ENCODE assay signal across 34 cellular contexts in genomic region chr5:77907786-77908185, GRCh38.
"Had no signal": no experiment of that assay in that cellular context is flagged by ENCODE, and none has a peak within 500 bp of the region (broad histone marks: within the 10 kb centered on the region; RNA-seq: fewer than 3 reads in every experiment).

No MANE protein-coding gene starts in this region.

- H3K27ac ChIP-seq: VCaP, WERI-Rb-1 had no signal

- H3K27ac Mint-ChIP-seq: activated B cell treated with CpG ODN at 0.5 μM for 24 hours; activated CD4-positive, alpha-beta memory T cell treated with anti-CD3 and anti-CD28 coated beads for 36 hours; activated CD4-positive, alpha-beta memory T cell treated with anti-CD3 and anti-CD28 coated beads, Interleukin-2, amount 10 ng/mL, durations not matched to agents 7 days and 5 days; activated CD4-positive, alpha-beta T cell treated with anti-CD3 and anti-CD28 coated beads for 36 hours; activated CD4-positive, alpha-beta T cell treated with anti-CD3 and anti-CD28 coated beads, Interleukin-2, amount 10 ng/mL, durations not matched to agents 24 days and 14 days; activated CD4-positive, alpha-beta T cell treated with anti-CD3 and anti-CD28 coated beads, Interleukin-2, amount 10 ng/mL, durations not matched to agents 7 days and 5 days; activated CD8-positive, alpha-beta memory T cell treated with anti-CD3 and anti-CD28 coated beads, Interleukin-2, amount 10 ng/mL, durations not matched to agents 7 days and 5 days; activated CD8-positive, alpha-beta T cell treated with anti-CD3 and anti-CD28 coated beads for 36 hours; activated CD8-positive, alpha-beta T cell treated with anti-CD3 and anti-CD28 coated beads, Interleukin-2, amount 10 ng/mL, durations not matched to agents 7 days and 5 days; T-cell; T-helper 1 cell treated with Interleukin-12 subunit alpha and Interleukin-12 subunit beta and Interleukin-4 antibody, amounts not matched to agents 30 μg/mL and 1 μg/mL, for 36 hours; T-helper 17 cell; T-helper 2 cell treated with Interferon-gamma antibody and Interleukin-4, amounts not matched to agents 5 μg/mL and 100 μg/mL, for 36 hours had no signal

- H3K4me3 Mint-ChIP-seq: activated B cell treated with CpG ODN at 0.5 μM for 24 hours; activated CD4-positive, alpha-beta memory T cell treated with anti-CD3 and anti-CD28 coated beads for 36 hours; activated CD4-positive, alpha-beta memory T cell treated with anti-CD3 and anti-CD28 coated beads, Interleukin-2, amount 10 ng/mL, durations not matched to agents 7 days and 5 days; activated CD4-positive, alpha-beta T cell treated with anti-CD3 and anti-CD28 coated beads for 36 hours; activated CD4-positive, alpha-beta T cell treated with anti-CD3 and anti-CD28 coated beads, Interleukin-2, amount 10 ng/mL, durations not matched to agents 24 days and 14 days; activated CD4-positive, alpha-beta T cell treated with anti-CD3 and anti-CD28 coated beads, Interleukin-2, amount 10 ng/mL, durations not matched to agents 7 days and 5 days; activated CD8-positive, alpha-beta memory T cell treated with anti-CD3 and anti-CD28 coated beads, Interleukin-2, amount 10 ng/mL, durations not matched to agents 7 days and 5 days; activated CD8-positive, alpha-beta T cell treated with anti-CD3 and anti-CD28 coated beads for 36 hours; activated CD8-positive, alpha-beta T cell treated with anti-CD3 and anti-CD28 coated beads, Interleukin-2, amount 10 ng/mL, durations not matched to agents 7 days and 5 days; T-cell; T-helper 1 cell treated with Interleukin-12 subunit alpha and Interleukin-12 subunit beta and Interleukin-4 antibody, amounts not matched to agents 30 μg/mL and 1 μg/mL, for 36 hours; T-helper 17 cell; T-helper 2 cell treated with Interferon-gamma antibody and Interleukin-4, amounts not matched to agents 5 μg/mL and 100 μg/mL, for 36 hours had no signal

- H3K36me3 ChIP-seq: WERI-Rb-1 had no signal

- H3K4me1 Mint-ChIP-seq: activated B cell treated with CpG ODN at 0.5 μM for 24 hours; activated CD4-positive, alpha-beta memory T cell treated with anti-CD3 and anti-CD28 coated beads, Interleukin-2, amount 10 ng/mL, durations not matched to agents 7 days and 5 days; activated CD4-positive, alpha-beta T cell treated with anti-CD3 and anti-CD28 coated beads for 36 hours; activated CD4-positive, alpha-beta T cell treated with anti-CD3 and anti-CD28 coated beads, Interleukin-2, amount 10 ng/mL, durations not matched to agents 24 days and 14 days; activated CD4-positive, alpha-beta T cell treated with anti-CD3 and anti-CD28 coated beads, Interleukin-2, amount 10 ng/mL, durations not matched to agents 7 days and 5 days; activated CD8-positive, alpha-beta memory T cell treated with anti-CD3 and anti-CD28 coated beads, Interleukin-2, amount 10 ng/mL, durations not matched to agents 7 days and 5 days; T-cell had no signal

- DNase-seq: activated B cell treated with CpG ODN at 0.5 μM for 24 hours; activated CD4-positive, alpha-beta memory T cell treated with anti-CD3 and anti-CD28 coated beads for 36 hours; activated CD4-positive, alpha-beta memory T cell treated with anti-CD3 and anti-CD28 coated beads, Interleukin-2, amount 10 ng/mL, durations not matched to agents 7 days and 5 days; activated CD4-positive, alpha-beta T cell treated with anti-CD3 and anti-CD28 coated beads for 1 hour; activated CD4-positive, alpha-beta T cell treated with anti-CD3 and anti-CD28 coated beads for 36 hours; activated CD4-positive, alpha-beta T cell treated with anti-CD3 and anti-CD28 coated beads for 4 hours; activated CD4-positive, alpha-beta T cell treated with anti-CD3 and anti-CD28 coated beads for 48 hours; activated CD4-positive, alpha-beta T cell treated with anti-CD3 and anti-CD28 coated beads, Interleukin-2, amount 10 ng/mL, durations not matched to agents 24 days and 14 days; activated CD4-positive, alpha-beta T cell treated with anti-CD3 and anti-CD28 coated beads, Interleukin-2, amount 10 ng/mL, durations not matched to agents 7 days and 5 days; activated CD4-positive, alpha-beta T cell treated with anti-CD3 and anti-CD28 coated beads, Interleukin-2, amount 50 U/mL, for 1 hour; activated CD4-positive, alpha-beta T cell treated with anti-CD3 and anti-CD28 coated beads, Interleukin-2, amount 50 U/mL, for 4 hours; activated CD4-positive, alpha-beta T cell treated with anti-CD3 and anti-CD28 coated beads, Interleukin-2, amount 50 U/mL, for 48 hours; activated CD4-positive, CD25-positive, alpha-beta regulatory T cell; activated CD4-positive, CD25-positive, alpha-beta regulatory T cell treated with anti-CD3 and anti-CD28 coated beads, Interleukin-2, amount 50 U/mL, for 72 hours; activated CD8-positive, alpha-beta memory T cell treated with anti-CD3 and anti-CD28 coated beads for 24 hours; activated CD8-positive, alpha-beta memory T cell treated with anti-CD3 and anti-CD28 coated beads, Interleukin-2, amount 10 ng/mL, durations not matched to agents 7 days and 5 days; activated CD8-positive, alpha-beta memory T cell treated with anti-CD3 and anti-CD28 coated beads, Interleukin-2, amount 50 U/mL, for 4 hours; activated CD8-positive, alpha-beta memory T cell treated with anti-CD3 and anti-CD28 coated beads, Interleukin-2, amount 50 U/mL, for 48 hours; activated CD8-positive, alpha-beta T cell treated with anti-CD3 and anti-CD28 coated beads for 36 hours; activated CD8-positive, alpha-beta T cell treated with anti-CD3 and anti-CD28 coated beads, Interleukin-2, amount 10 ng/mL, durations not matched to agents 7 days and 5 days; activated T-cell treated with anti-CD3 and anti-CD28 coated beads for 4 hours; activated T-cell treated with anti-CD3 and anti-CD28 coated beads, Interleukin-2, amount 50 U/mL, for 1 hour; T-cell; T-helper 1 cell; T-helper 17 cell; T-helper 2 cell; T-helper 9 cell; T1000; WERI-Rb-1 had no signal

- H3K36me3 Mint-ChIP-seq: activated CD4-positive, alpha-beta memory T cell treated with anti-CD3 and anti-CD28 coated beads for 36 hours; activated CD8-positive, alpha-beta memory T cell treated with anti-CD3 and anti-CD28 coated beads, Interleukin-2, amount 10 ng/mL, durations not matched to agents 7 days and 5 days; T-cell had no signal

- H3K9me3 Mint-ChIP-seq: activated B cell treated with CpG ODN at 0.5 μM for 24 hours; activated CD4-positive, alpha-beta memory T cell treated with anti-CD3 and anti-CD28 coated beads for 36 hours; activated CD4-positive, alpha-beta memory T cell treated with anti-CD3 and anti-CD28 coated beads, Interleukin-2, amount 10 ng/mL, durations not matched to agents 7 days and 5 days; activated CD4-positive, alpha-beta T cell treated with anti-CD3 and anti-CD28 coated beads, Interleukin-2, amount 10 ng/mL, durations not matched to agents 24 days and 14 days; activated CD4-positive, alpha-beta T cell treated with anti-CD3 and anti-CD28 coated beads, Interleukin-2, amount 10 ng/mL, durations not matched to agents 7 days and 5 days; activated CD8-positive, alpha-beta T cell treated with anti-CD3 and anti-CD28 coated beads for 36 hours; T-cell; T-helper 1 cell treated with Interleukin-12 subunit alpha and Interleukin-12 subunit beta and Interleukin-4 antibody, amounts not matched to agents 30 μg/mL and 1 μg/mL, for 36 hours; T-helper 2 cell treated with Interferon-gamma antibody and Interleukin-4, amounts not matched to agents 5 μg/mL and 100 μg/mL, for 36 hours had no signal

- FAIRE-seq: TTC549 had no signal

- ATAC-seq: activated CD4-positive, alpha-beta T cell treated with anti-CD3 and anti-CD28 coated beads for 36 hours; activated CD4-positive, CD25-positive, alpha-beta regulatory T cell treated with anti-CD3 and anti-CD28 coated beads, Interleukin-2, amount 50 U/mL, for 24 hours; activated CD8-positive, alpha-beta memory T cell treated with anti-CD3 and anti-CD28 coated beads, Interleukin-2, amount 10 ng/mL, durations not matched to agents 7 days and 5 days; activated CD8-positive, alpha-beta T cell treated with anti-CD3 and anti-CD28 coated beads for 36 hours; activated CD8-positive, alpha-beta T cell treated with anti-CD3 and anti-CD28 coated beads, Interleukin-2, amount 10 ng/mL, durations not matched to agents 7 days and 5 days; T-cell; T-helper 17 cell had no signal
